In genomic region chr12:89468017-89468416, GRCh38 we compare ENCODE assay signal across 1 cellular context.
TF ChIP-seq lines count a peak whose summit lies in the region.

No MANE protein-coding gene starts in this region.

TF ChIP-seq in HepG2, 621 proteins besides CTCF, POLR2A, EP300 and RAD21:
- TF ChIP-seq ZNF547 (CRISPR knock-in tag; IDR thresholded peaks at IDR 0.05) (no peak), ZFP41 (CRISPR knock-in tag; IDR thresholded peaks at IDR 0.05; ENCODE audit: borderline replicate concordance) (no peak), ZNF883 (CRISPR knock-in tag; IDR thresholded peaks at IDR 0.05; ENCODE audit: not compliant biosample characterization) (no peak), ZNF709 (CRISPR knock-in tag; IDR thresholded peaks at IDR 0.05) (no peak), DMTF1 (CRISPR knock-in tag; IDR thresholded peaks at IDR 0.05) (no peak), BRCA1 (CRISPR knock-in tag; IDR thresholded peaks at IDR 0.05) (no peak), ZBTB33 (CRISPR knock-in tag; IDR thresholded peaks at IDR 0.05) (no peak), MAFG (CRISPR knock-in tag; IDR thresholded peaks at IDR 0.05) (no peak), CBFB (CRISPR knock-in tag; IDR thresholded peaks at IDR 0.05) (no peak), ZNF24 (IDR thresholded peaks at IDR 0.05) (no peak), ZNF570 (CRISPR knock-in tag; IDR thresholded peaks at IDR 0.05; ENCODE audit: borderline replicate concordance) (no peak), KLF13 (CRISPR knock-in tag; IDR thresholded peaks at IDR 0.05) (no peak), PLRG1 (conservative IDR thresholded peaks at IDR 0.05) (no peak), SETDB1 (CRISPR knock-in tag; IDR thresholded peaks at IDR 0.05; ENCODE audit: borderline replicate concordance) (no peak), ZNF407 (CRISPR knock-in tag; IDR thresholded peaks at IDR 0.05; ENCODE audit: not compliant biosample characterization) (no peak)
